ENCODE assay signal across 8 cellular contexts in genomic region chr1:2391034-2391384, GRCh38. TPM values are rescaled to one million over a fixed set of nuclear protein-coding genes. Genes with fewer than 3 reads are reported as not detected.
DNase-seq lines count a peak whose midpoint lies in the region; ATAC-seq and TF ChIP-seq lines count a peak whose summit lies in the region.

No MANE protein-coding gene starts in this region.

- H3K27me3 Mint-ChIP-seq in T-helper 2 cell treated with Interferon-gamma antibody and Interleukin-4, amounts not matched to agents 5 μg/mL and 100 μg/mL, for 36 hours (ENCODE audit: low read depth) = no peaks in the 10 kb centered on the region
- H3K27me3 Mint-ChIP-seq in neural progenitor cell (ENCODE audit: insufficient read depth, low read depth) = peaks cover 4% of the 10 kb centered on the region

- H2AFZ ChIP-seq in neural progenitor cell (replicated peaks) = peak overlapping the region; percentile 57

- H3K9ac ChIP-seq in neural progenitor cell = peak overlapping the region; percentile 77

- H4K20me1 ChIP-seq in neural progenitor cell (ENCODE audit: low read depth) = peaks cover 15% of the 10 kb centered on the region

- peaks cover 15% of the 10 kb centered on the region for H3K4me1 Mint-ChIP-seq in T-helper 2 cell treated with Interferon-gamma antibody and Interleukin-4, amounts not matched to agents 5 μg/mL and 100 μg/mL, for 36 hours (ENCODE audit: low read depth)
- peaks cover 24% of the 10 kb centered on the region for H3K4me1 Mint-ChIP-seq in neural progenitor cell

- H3K4me2 ChIP-seq in neural progenitor cell = peak overlapping the region; percentile 90

- DNase-seq in BE2C (no peak), neural progenitor cell (ENCODE audit: low spot score) (peak; percentile 76), NCI-H2029 treated with DMSO at 0.1 percent for 48 hours (lab: John Stamatoyannopoulos, UW) (no peak), NCI-H1105 treated with DMSO at 0.1 percent for 48 hours (lab: John Stamatoyannopoulos, UW) (no peak)
- DNase-seq in T-helper 2 cell treated with Interferon-gamma antibody and Interleukin-4, amounts not matched to agents 5 μg/mL and 100 μg/mL, for 36 hours (ENCODE audit: low spot score) = no peak

- H3K9me3 Mint-ChIP-seq in T-helper 2 cell treated with Interferon-gamma antibody and Interleukin-4, amounts not matched to agents 5 μg/mL and 100 μg/mL, for 36 hours = no peaks in the 10 kb centered on the region
- no peaks in the 10 kb centered on the region for H3K9me3 Mint-ChIP-seq in neural progenitor cell

- peaks cover 49% of the 10 kb centered on the region for H3K79me2 ChIP-seq in neural progenitor cell (ENCODE audit: low read depth)

- H3K4me1 ChIP-seq in BE2C (no peaks in the 10 kb centered on the region), neural progenitor cell (peaks cover 9% of the 10 kb centered on the region)

- H3K4me3 Mint-ChIP-seq in T-helper 2 cell treated with Interferon-gamma antibody and Interleukin-4, amounts not matched to agents 5 μg/mL and 100 μg/mL, for 36 hours = peak overlapping the region; percentile 80
- H3K4me3 Mint-ChIP-seq in neural progenitor cell = peak overlapping the region; percentile 88

- H3K4me3 ChIP-seq in BE2C (ENCODE audit: low read depth, low read length) = peak overlapping the region; percentile 82
- peak overlapping the region; percentile 95 for H3K4me3 ChIP-seq in neural progenitor cell

- peaks cover 10% of the 10 kb centered on the region for H3F3A ChIP-seq in neural progenitor cell (ENCODE audit: low read depth)

- TF ChIP-seq CTCF in BE2C (IDR thresholded peaks at IDR 0.05; ENCODE audit: low read depth, low read length) = no peak
- no peak for TF ChIP-seq CTCF in neural progenitor cell (IDR thresholded peaks at IDR 0.05)

- peaks cover 24% of the 10 kb centered on the region for H3K36me3 Mint-ChIP-seq in T-helper 2 cell treated with Interferon-gamma antibody and Interleukin-4, amounts not matched to agents 5 μg/mL and 100 μg/mL, for 36 hours (ENCODE audit: low read depth)
- peaks cover 17% of the 10 kb centered on the region for H3K36me3 Mint-ChIP-seq in neural progenitor cell

- no peak overlapping the region for H3K27ac Mint-ChIP-seq in T-helper 2 cell treated with Interferon-gamma antibody and Interleukin-4, amounts not matched to agents 5 μg/mL and 100 μg/mL, for 36 hours
- H3K27ac Mint-ChIP-seq in neural progenitor cell = no peak overlapping the region

- H3K27ac ChIP-seq in neural progenitor cell = peak overlapping the region; percentile 42

- H3K27me3 ChIP-seq in BE2C (no peaks in the 10 kb centered on the region), neural progenitor cell (no peaks in the 10 kb centered on the region)

- H3K9me3 ChIP-seq in BE2C = no peaks in the 10 kb centered on the region
- no peaks in the 10 kb centered on the region for H3K9me3 ChIP-seq in neural progenitor cell (ENCODE audit: low read depth)

- ATAC-seq in GM18861 (IDR thresholded peaks at IDR 0.05; ENCODE audit: unreplicated experiment) (peak; percentile 7), HG03097 (IDR thresholded peaks at IDR 0.05; ENCODE audit: low FRiP score, unreplicated experiment) (peak; percentile 3), esophagus mucosa (peak; percentile 12)

- no peaks in the 10 kb centered on the region; the same call in 1 of the 2 replicates for H3K36me3 ChIP-seq in BE2C
- H3K36me3 ChIP-seq in neural progenitor cell = no peaks in the 10 kb centered on the region

RNA-seq across cellular contexts. Expression of gene MORN1, which starts 0.3 kb away (rescaled TPM):
- polyA plus RNA-seq in BE2C (2012; ENCODE audit: insufficient read depth, insufficient read length, low read depth) = 4.4 TPM
- total RNA-seq in esophagus mucosa = 8.4 TPM
- total RNA-seq in neural progenitor cell (ENCODE audit: low replicate concordance) = 7.0 and 15.5 TPM in 2 replicates

RNA-seq across cellular contexts. Expression of gene RER1, which starts 0.6 kb away (rescaled TPM):
- polyA plus RNA-seq in BE2C (2012; ENCODE audit: insufficient read depth, insufficient read length, low read depth) = 113 TPM
- total RNA-seq in esophagus mucosa (167 TPM), neural progenitor cell (ENCODE audit: low replicate concordance) (39.1 and 42.5 TPM in 2 replicates)

RNA-seq across cellular contexts. Expression of gene PEX10, which starts 21.4 kb away (rescaled TPM):
- 21.7 TPM for polyA plus RNA-seq in BE2C (2012; ENCODE audit: insufficient read depth, insufficient read length, low read depth)
- 17.7 TPM for total RNA-seq in esophagus mucosa
- total RNA-seq in neural progenitor cell (ENCODE audit: low replicate concordance) = 15.1 and 39.3 TPM in 2 replicates
